8 cellular contexts compared by ENCODE assay signal in genomic region chr9:127845619-127846018, GRCh38. TPM values are rescaled to one million over a fixed set of nuclear protein-coding genes. Genes with fewer than 3 reads are reported as not detected.
DNase-seq lines count a peak whose midpoint lies in the region; ATAC-seq and TF ChIP-seq lines count a peak whose summit lies in the region.
"Not testable (repeated sequence)": the region's sequence is repeated elsewhere in the genome, so short reads cannot be mapped to it uniquely, and the experiment has no call there.

No MANE protein-coding gene starts in this region.

- DNase-seq in WERI-Rb-1, colonic mucosa, tibial artery: not testable (repeated sequence)
- DNase-seq in osteoblast (ENCODE audit: insufficient read length, low spot score, missing footprints): peak; percentile 43

- H3K4me1 ChIP-seq in ACC112 (ENCODE audit: control insufficient read depth, insufficient read depth, low read length, unreplicated experiment) (peaks cover 52% of the 10 kb centered on the region), gastroesophageal sphincter (peaks cover 0 to 39% (median 8%) of the 10 kb centered on the region in 3 donors), osteoblast (ENCODE audit: insufficient read depth, low read length) (peaks cover 37% of the 10 kb centered on the region), skeletal muscle tissue (ENCODE audit: control insufficient read depth in 3 of 3, insufficient read depth in 3 of 3, low read length in 3 of 3) (peaks cover 44 to 49% (median 46%) of the 10 kb centered on the region in 3 donors), tibial artery (peaks cover 0 to 39% (median 23%) of the 10 kb centered on the region in 4 donors)
- H3K4me1 ChIP-seq in colonic mucosa; liver (ENCODE audit: control insufficient read depth in 4 of 4, insufficient read depth in 4 of 4, low read length in 3 of 4): not testable (repeated sequence)

- not testable (repeated sequence) for TF ChIP-seq EP300 in gastroesophageal sphincter (IDR thresholded peaks at IDR 0.05)

- TF ChIP-seq POLR2A in gastroesophageal sphincter (IDR thresholded peaks at IDR 0.05): not testable (repeated sequence)

- H3K27ac ChIP-seq in ACC112 (ENCODE audit: low read depth, low read length): peak overlapping the region; percentile 91
- peak overlapping the region; percentile 94 for H3K27ac ChIP-seq in WERI-Rb-1
- H3K27ac ChIP-seq in colonic mucosa: peak overlapping the region; percentile 17
- H3K27ac ChIP-seq in gastroesophageal sphincter: peak overlapping the region in 3 of 4 donors; percentile 62 to 74 (median 65)
- peak overlapping the region; percentile 2 to 39 for H3K27ac ChIP-seq in liver (ENCODE audit: low read depth in 1 of 2, low read length in 2 of 2)
- peak overlapping the region; percentile 67 for H3K27ac ChIP-seq in osteoblast (ENCODE audit: low read depth, low read length)
- peak overlapping the region; percentile 49 for H3K27ac ChIP-seq in skeletal muscle tissue (ENCODE audit: low read depth, low read length)
- peak overlapping the region; percentile 70 to 72 for H3K27ac ChIP-seq in tibial artery

- H3K9ac ChIP-seq in colonic mucosa (ENCODE audit: low read depth in 2 of 2, low read length in 2 of 2); liver (ENCODE audit: low read depth in 1 of 2, low read length in 2 of 2): not testable (repeated sequence)
- H3K9ac ChIP-seq in skeletal muscle tissue (ENCODE audit: low read depth in 1 of 3, low read length in 3 of 3): peak overlapping the region in 2 of 3 donors; percentile 20 to 66

- H3K4me2 ChIP-seq in osteoblast (ENCODE audit: insufficient read depth, low read length): peak overlapping the region; percentile 55

- not testable (repeated sequence) for H3K27me3 ChIP-seq in ACC112 (ENCODE audit: insufficient read depth, low read length); WERI-Rb-1 (ENCODE audit: insufficient read depth, low read depth, severe bottlenecking); colonic mucosa; gastroesophageal sphincter; liver (ENCODE audit: control insufficient read depth in 4 of 4, insufficient read depth in 4 of 4, low read length in 3 of 4); osteoblast (ENCODE audit: insufficient read depth, low read length); skeletal muscle tissue (ENCODE audit: control insufficient read depth in 3 of 3, insufficient read depth in 3 of 3, low read length in 3 of 3); tibial artery

- H3K9me3 ChIP-seq in WERI-Rb-1 (ENCODE audit: severe bottlenecking) (peaks cover 25% of the 10 kb centered on the region), liver (ENCODE audit: control insufficient read depth in 4 of 4, low read length in 3 of 4) (peaks cover 0 to 10% (median 1%) of the 10 kb centered on the region in 4 donors)
- not testable (repeated sequence) for H3K9me3 ChIP-seq in colonic mucosa; gastroesophageal sphincter; osteoblast (ENCODE audit: low read depth, low read length); skeletal muscle tissue (ENCODE audit: control insufficient read depth in 3 of 3, low read length in 3 of 3); tibial artery

- peaks cover 88% of the 10 kb centered on the region for H3K79me2 ChIP-seq in ACC112 (ENCODE audit: control insufficient read depth, insufficient read depth, low read length, unreplicated experiment)
- peaks cover 89% of the 10 kb centered on the region for H3K79me2 ChIP-seq in osteoblast (ENCODE audit: insufficient read depth, low read length)

- not testable (repeated sequence) for ATAC-seq in gastroesophageal sphincter

- H3K36me3 ChIP-seq in ACC112 (ENCODE audit: insufficient read depth, low read length): peaks cover 28% of the 10 kb centered on the region
- not testable (repeated sequence) for H3K36me3 ChIP-seq in WERI-Rb-1; colonic mucosa; liver (ENCODE audit: control insufficient read depth in 4 of 4, insufficient read depth in 3 of 4, low read depth in 1 of 4, low read length in 3 of 4)
- H3K36me3 ChIP-seq in gastroesophageal sphincter: peaks cover 0 to 25% of the 10 kb centered on the region in 2 donors
- peaks cover 54% of the 10 kb centered on the region for H3K36me3 ChIP-seq in osteoblast (ENCODE audit: insufficient read depth, low read length)
- peaks cover 0 to 21% (median 17%) of the 10 kb centered on the region in 3 donors for H3K36me3 ChIP-seq in skeletal muscle tissue (ENCODE audit: control insufficient read depth in 3 of 3, insufficient read depth in 3 of 3, low read length in 3 of 3)
- peaks cover 0 to 36% (median 19%) of the 10 kb centered on the region in 3 donors for H3K36me3 ChIP-seq in tibial artery

- not testable (repeated sequence) for TF ChIP-seq CTCF in WERI-Rb-1 (IDR thresholded peaks at IDR 0.05; ENCODE audit: low read depth, low read length); colonic mucosa (IDR thresholded peaks at IDR 0.05); gastroesophageal sphincter (IDR thresholded peaks at IDR 0.05); liver (IDR thresholded peaks at IDR 0.05; ENCODE audit: low read depth, low read length, missing input control); osteoblast (IDR thresholded peaks at IDR 0.05; ENCODE audit: extremely low read depth, low read depth, low read length); tibial artery (IDR thresholded peaks at IDR 0.05)

- peak overlapping the region; percentile 56 for H3K4me3 ChIP-seq in ACC112 (ENCODE audit: low read depth, low read length)
- H3K4me3 ChIP-seq in WERI-Rb-1 (ENCODE audit: low read depth, low read length); colonic mucosa; gastroesophageal sphincter; liver (ENCODE audit: low read depth in 1 of 3, low read length in 3 of 3); osteoblast (ENCODE audit: insufficient read depth, low read length); tibial artery: not testable (repeated sequence)
- peak overlapping the region in 1 of 3 donors; percentile 49 for H3K4me3 ChIP-seq in skeletal muscle tissue (ENCODE audit: low read length in 3 of 3)

- intact Hi-C loops in colonic mucosa (cut with DNase I); tibial artery (cut with DNase I; ENCODE audit: low total_unique reads): not testable (repeated sequence)

- TF ChIP-seq RAD21 in liver (IDR thresholded peaks at IDR 0.05): not testable (repeated sequence)

- not testable (repeated sequence) for H4K20me1 ChIP-seq in osteoblast (ENCODE audit: insufficient read depth, low read length)

- H2AFZ ChIP-seq in ACC112 (ENCODE audit: low read length, unreplicated experiment): peak overlapping the region; percentile 1
- H2AFZ ChIP-seq in osteoblast (ENCODE audit: low read length): not testable (repeated sequence)

- WGBS in gastroesophageal sphincter (ENCODE audit: low coverage in 1 of 2), 2 donors: 75 to 97% methylated on average over 2 to 3 of the region's 4 CpGs
- WGBS in liver: 95% methylated on average over 4 of the region's 4 CpGs

RNA-seq across cellular contexts. Expression of gene ENG, which starts 8.8 kb away (rescaled TPM):
- total RNA-seq in colonic mucosa (10 to 100 TPM; 15.4 to 34.5 TPM), gastroesophageal sphincter (10 to 100 TPM; 21.3 to 76.5 (median 48.0) TPM), liver (10 to 100 TPM; 12.8 to 23.5 TPM), osteoblast (60.8 and 87.5 TPM in 2 replicates), skeletal muscle tissue (9.4 TPM)
- polyA plus RNA-seq in liver: 10 to 100 TPM; 25.0 to 91.3 TPM

RNA-seq across cellular contexts. Expression of gene AK1, which starts 31.9 kb away (rescaled TPM):
- total RNA-seq in colonic mucosa: 100 to 1,000 TPM; 159 to 166 TPM
- total RNA-seq in gastroesophageal sphincter: 10 to 100 TPM; 46.7 to 73.9 (median 49.7) TPM
- 10 to 100 TPM; 10.6 to 18.7 TPM for total RNA-seq in liver
- polyA plus RNA-seq in liver: 10 to 100 TPM; 40.4 to 78.3 TPM
- 100 and 106 TPM in 2 replicates for total RNA-seq in osteoblast
- total RNA-seq in skeletal muscle tissue: 359 TPM

RNA-seq across cellular contexts. Expression of gene FPGS, which starts 42.9 kb away (rescaled TPM):
- total RNA-seq in colonic mucosa (10 to 100 TPM; 31.6 to 55.1 TPM), gastroesophageal sphincter (10 to 100 TPM; 42.5 to 91.4 (median 63.2) TPM), liver (10 to 100 TPM; 20.4 to 48.1 TPM), osteoblast (87.5 and 98.1 TPM in 2 replicates), skeletal muscle tissue (41.2 TPM)
- 10 to 100 TPM; 37.3 to 61.1 TPM for polyA plus RNA-seq in liver

RNA-seq across cellular contexts. Expression of gene ST6GALNAC6, which starts 53.8 kb away (rescaled TPM):
- 100 to 1,000 TPM; 251 to 279 TPM for total RNA-seq in colonic mucosa
- 100 to 1,000 TPM; 112 to 146 (median 132) TPM for total RNA-seq in gastroesophageal sphincter
- total RNA-seq in liver: 10 to 100 TPM; 26.9 to 37.7 TPM
- 10 to 100 TPM; 22.5 to 40.4 TPM for polyA plus RNA-seq in liver
- 52.7 and 53.2 TPM in 2 replicates for total RNA-seq in osteoblast
- 33.9 TPM for total RNA-seq in skeletal muscle tissue

RNA-seq across cellular contexts. Expression of gene CDK9, which starts 59.8 kb away (rescaled TPM):
- total RNA-seq in colonic mucosa (10 to 100 TPM; 64.0 to 77.7 TPM), gastroesophageal sphincter (10 to 100 TPM; 81.8 to 92.8 (median 86.5) TPM), liver (10 to 100 TPM; 31.8 to 41.2 TPM), osteoblast (54.8 and 56.1 TPM in 2 replicates), skeletal muscle tissue (33.4 TPM)
- 10 to 100 TPM; 32.4 to 41.4 TPM for polyA plus RNA-seq in liver

Comparison
In these comparisons a context has a peak if more than half of its experiments do, and no peak if none do; other contexts are left out.
1. H3K27ac ChIP-seq: peak in every context shown above with its lines; median percentile 94 in WERI-Rb-1; 91 in ACC112; 71 in tibial artery; 67 in osteoblast; 65 in gastroesophageal sphincter; 49 in skeletal muscle tissue; 20 in liver; 17 in colonic mucosa.